ENCODE assay signal across 31 cellular contexts in the genomic region with DNA sequence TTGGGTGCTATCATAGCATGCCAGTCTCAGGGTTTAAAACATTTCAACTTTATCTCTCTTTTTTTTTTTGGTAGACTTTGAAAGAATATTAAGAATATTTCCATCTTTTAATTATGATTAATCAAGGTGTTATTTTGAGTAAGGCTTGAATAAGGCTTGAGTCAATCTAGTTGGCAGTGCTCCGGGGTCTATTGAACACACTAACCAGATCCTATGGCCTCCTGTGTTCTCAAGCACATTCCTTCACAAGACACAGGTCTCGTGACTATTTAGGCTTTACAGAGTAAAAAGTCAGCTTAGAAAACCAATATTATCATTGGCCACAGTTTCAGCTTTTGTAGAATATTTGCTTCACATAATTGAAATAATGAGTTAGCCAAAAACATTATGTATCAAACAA.
"Had no signal": no experiment of that assay in that cellular context is flagged by ENCODE, and none has a peak within 500 bp of the region (broad histone marks: within the 10 kb centered on the region; RNA-seq: fewer than 3 reads in every experiment).

No MANE protein-coding gene starts in this region.

- H3K36me3 ChIP-seq: heart left ventricle, WERI-Rb-1 had no signal

- H3K4me1 ChIP-seq: esophagus muscularis mucosa, gastroesophageal sphincter, heart left ventricle had no signal

- FAIRE-seq: astrocyte, colon had no signal

- H3K4me3 ChIP-seq: esophagus muscularis mucosa, gastroesophageal sphincter, heart left ventricle had no signal

- DNase-seq: activated B cell treated with CpG ODN at 0.5 μM for 24 hours; activated CD4-positive, alpha-beta T cell treated with anti-CD3 and anti-CD28 coated beads for 48 hours; activated CD4-positive, alpha-beta T cell treated with anti-CD3 and anti-CD28 coated beads, Interleukin-2, amount 50 U/mL, for 1 hour; activated CD4-positive, alpha-beta T cell treated with anti-CD3 and anti-CD28 coated beads, Interleukin-2, amount 50 U/mL, for 48 hours; activated CD8-positive, alpha-beta memory T cell treated with anti-CD3 and anti-CD28 coated beads for 24 hours; activated CD8-positive, alpha-beta T cell treated with anti-CD3 and anti-CD28 coated beads for 36 hours; activated effector memory CD4-positive, alpha-beta T cell treated with Interleukin-2 at 50 U/mL for 16 hours; activated gamma-delta T cell treated with Interleukin-2 at 50 U/mL for 16 hours; activated naive CD4-positive, alpha-beta T cell treated with anti-CD3 and anti-CD28 coated beads, Interleukin-2, amount 50 U/mL, for 16 hours; activated naive CD4-positive, alpha-beta T cell treated with Interleukin-2 at 50 U/mL for 16 hours; activated T-cell treated with anti-CD3 and anti-CD28 coated beads, Interleukin-2, amount 50 U/mL, for 4 hours; amniotic stem cell; anterior cingulate cortex; caudate nucleus; cortex of kidney; dermis blood vessel endothelial cell; effector CD4-positive, alpha-beta T cell; effector memory CD8-positive, alpha-beta T cell; erythroblast; foreskin melanocyte; heart left ventricle; T-helper 1 cell; T-helper 17 cell; T1000; WERI-Rb-1 had no signal

- H3K27ac ChIP-seq: esophagus muscularis mucosa, gastroesophageal sphincter, heart left ventricle, WERI-Rb-1 had no signal

- H3K9me3 ChIP-seq: esophagus muscularis mucosa, gastroesophageal sphincter, heart left ventricle had no signal

- ATAC-seq: activated CD4-positive, CD25-positive, alpha-beta regulatory T cell treated with anti-CD3 and anti-CD28 coated beads, Interleukin-2, amount 50 U/mL, for 24 hours; activated CD8-positive, alpha-beta T cell treated with anti-CD3 and anti-CD28 coated beads for 36 hours; activated T-cell treated with anti-CD3 and anti-CD28 coated beads, Interleukin-2, amount 50 U/mL, for 4 hours; activated T-helper 17 cell treated with anti-CD3 and anti-CD28 coated beads, Interleukin-2, amount 50 U/mL, for 72 hours; effector memory CD8-positive, alpha-beta T cell; gastroesophageal sphincter; heart left ventricle; T-helper 17 cell had no signal

- H3K27me3 ChIP-seq: esophagus muscularis mucosa, gastroesophageal sphincter, heart left ventricle had no signal
